1 cellular context compared by ENCODE assay signal in the genomic region with DNA sequence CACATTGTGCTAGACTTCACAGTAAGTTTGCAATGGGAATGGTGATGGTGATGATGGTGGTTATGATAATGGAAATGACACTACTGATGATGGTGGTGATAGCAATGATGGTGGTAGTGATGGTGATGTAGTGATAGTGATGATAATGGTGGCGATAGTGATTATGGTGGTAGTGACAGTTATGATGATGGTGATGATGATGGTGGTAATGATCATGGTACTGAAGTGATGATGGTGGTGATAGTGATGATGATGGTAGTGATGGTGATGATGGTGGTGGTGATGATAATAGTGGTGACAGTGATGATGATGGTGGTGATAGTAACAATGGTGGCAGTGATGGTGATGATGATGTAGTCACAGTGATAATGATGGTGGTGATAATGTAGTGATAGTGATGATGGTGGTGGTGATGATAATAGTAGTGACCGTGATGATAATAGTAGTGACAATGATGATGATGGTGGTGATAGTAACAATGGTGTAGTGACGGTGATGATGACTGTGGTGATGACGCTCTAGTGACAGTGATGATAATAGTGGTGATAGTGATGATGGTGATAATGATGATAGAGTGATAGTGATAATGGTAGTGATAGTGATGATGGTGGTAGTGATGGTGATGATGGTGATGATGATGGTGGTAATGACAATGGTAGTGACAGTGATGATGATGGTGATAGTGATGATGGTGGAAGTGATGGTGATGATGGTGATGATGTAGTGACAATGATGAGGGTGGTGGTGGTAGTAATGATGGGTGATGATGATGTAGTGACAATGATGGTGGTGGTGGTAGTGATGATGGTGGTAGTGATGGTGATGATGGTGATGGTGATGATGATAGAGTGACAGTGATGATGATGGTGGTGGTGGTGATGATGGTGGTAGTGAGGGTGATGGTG.
A peak's percentile ranks its signal among the peaks of the same experiment; 100 is the strongest.
TF ChIP-seq lines count a peak whose summit lies in the region.

No MANE protein-coding gene starts in this region.

TF ChIP-seq in H1, 55 proteins besides CTCF, POLR2A, EP300 and RAD21:
- TF ChIP-seq CBX8 (IDR thresholded peaks at IDR 0.05; ENCODE audit: borderline replicate concordance, low read depth, low read length) = 0 out of 2 replicates have a peak, but pooled peaks have one; percentile 48
- TF ChIP-seq TAF7 (optimal IDR thresholded peaks at IDR 0.05; ENCODE audit: borderline replicate concordance, low read depth, low read length) = no peak
